ENCODE assay signal across 20 cellular contexts in the genomic region with DNA sequence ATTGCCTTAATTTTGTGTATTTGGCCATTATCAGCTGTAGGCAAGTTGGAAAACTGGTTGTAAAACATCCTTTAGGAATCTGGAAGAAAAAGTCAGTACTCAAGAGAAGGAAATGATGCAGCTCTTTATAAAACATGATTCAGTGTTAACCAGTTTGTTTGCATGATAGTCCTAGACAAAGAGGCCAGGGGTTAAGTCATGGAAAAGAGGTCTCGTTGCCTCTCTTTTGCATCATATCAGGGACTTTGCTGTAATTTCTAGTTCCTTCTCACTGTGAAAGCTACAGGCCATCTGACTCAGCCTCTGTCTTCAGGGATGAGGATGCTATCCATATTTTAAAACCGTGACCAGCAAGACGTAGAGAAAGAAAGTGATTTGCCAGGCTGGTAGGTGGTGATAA. TPM values are rescaled to one million over a fixed set of nuclear protein-coding genes. Genes with fewer than 3 reads are reported as not detected.
DNase-seq lines count a peak whose midpoint lies in the region; ATAC-seq, FAIRE-seq and TF ChIP-seq lines count a peak whose summit lies in the region.
"Had no signal": no experiment of that assay in that cellular context is flagged by ENCODE, and none has a peak within 500 bp of the region (broad histone marks: within the 10 kb centered on the region; RNA-seq: fewer than 3 reads in every experiment).

No MANE protein-coding gene starts in this region.

- TF ChIP-seq EP300 in A549 (IDR thresholded peaks at IDR 0.05) (peak in 1 of 2 experiments; percentile 70; a peak in 1 of 5 replicates), HepG2 (IDR thresholded peaks at IDR 0.05; ENCODE audit: low read depth in 2 of 2, low read length in 2 of 2) (no peak), HepG2 (CRISPR knock-in tag; IDR thresholded peaks at IDR 0.05; ENCODE audit: borderline replicate concordance) (no peak)

- CTCF ChIA-PET in A549 (lab: Yijun Ruan, JAX), result interaction anchor here (0.9 to 1.6 kb wide), 4 partner anchors 11 to 248 kb away, joined by 3 to 4 read pairs (median 4); no protein-coding TSS in a partner anchor
- CTCF ChIA-PET in HepG2 (lab: Yijun Ruan, JAX; ENCODE audit: low intra/inter-chr PET ratio, low total read pairs), result no interaction called here

- H3K79me2 ChIP-seq in HepG2 (ENCODE audit: insufficient read depth, low read length), result peaks cover 81% of the 10 kb centered on the region

- POLR2A ChIA-PET in A549 (lab: Yijun Ruan, JAX) (no interaction called here), HepG2 (lab: Yijun Ruan, JAX) (no interaction called here)

- peaks cover 96% of the 10 kb centered on the region for H3K4me1 ChIP-seq in A549
- H3K4me1 ChIP-seq in HepG2 (ENCODE audit: insufficient read depth, low read length), result peaks cover 43% of the 10 kb centered on the region

- DNase-seq in A549 (ENCODE audit: low read depth in 1 of 2, low spot score in 1 of 2), result peak in 1 of 2 experiments; percentile 57
- peak; percentile 72 for DNase-seq in GM04504 (ENCODE audit: low read depth)
- peak; percentile 60 for DNase-seq in amniotic stem cell (lab: John Stamatoyannopoulos, UW)
- DNase-seq in fibroblast of pulmonary artery (ENCODE audit: low read depth), result peak; percentile 81
- DNase-seq in erythroblast (lab: John Stamatoyannopoulos, UW), result no peak
- no peak for DNase-seq in HepG2 (ENCODE audit: low spot score)
- DNase-seq in KG1 (lab: John Stamatoyannopoulos, UW), result no peak
- DNase-seq: AML-193, DMS153, foreskin melanocyte, H9, NCI-H1694, NCI-H446 treated with DMSO at 0.1 percent for 48 hours, OCI-M1, SW 1271 had no signal

- FAIRE-seq in A549 (lab: Jason Lieb, UNC) (no peak), HepG2 (lab: Jason Lieb, UNC) (no peak)

- no peak for TF ChIP-seq POLR2A in A549 (IDR thresholded peaks at IDR 0.05; ENCODE audit: low read length)
- no peak for TF ChIP-seq POLR2A in erythroblast (IDR thresholded peaks at IDR 0.05; ENCODE audit: low read length)
- no peak for TF ChIP-seq POLR2A in HepG2 (IDR thresholded peaks at IDR 0.05; ENCODE audit: insufficient read depth in 1 of 2, low read depth in 2 of 2, low read length in 2 of 2)

- intact Hi-C loops in HepG2 (cut with micrococcal nuclease; ENCODE audit: unreplicated experiment), result no loop called here

- 0 out of 5 replicates have a peak, but pooled peaks cover 0 to 5% of the 10 kb centered on the region in 2 experiments for H3K36me3 ChIP-seq in HepG2 (replicated peaks in 1 of 2; ENCODE audit: control insufficient read depth in 1 of 2, insufficient read depth in 2 of 2, low read length in 2 of 2)
- H3K36me3 ChIP-seq: neural progenitor cell had no signal

- no peak overlapping the region for H3K9ac ChIP-seq in HepG2 (ENCODE audit: insufficient read depth, low read depth, low read length)
- H3K9ac ChIP-seq: neural progenitor cell had no signal

- H3K27ac ChIP-seq in A549 (peak overlapping the region; percentile 78 to 80), HepG2 (ENCODE audit: extremely low read length, insufficient read depth, low read length) (no peak overlapping the region)
- H3K27ac ChIP-seq: neural progenitor cell had no signal

- BruUV-seq in HepG2 (replicated peaks; lab: Mats Ljungman, UMichigan), result no TSS peak

- no peak overlapping the region for H3K4me3 ChIP-seq in A549
- no peak overlapping the region for H3K4me3 ChIP-seq in fibroblast of pulmonary artery (replicated peaks; ENCODE audit: low read depth, low read length)
- no peak overlapping the region for H3K4me3 ChIP-seq in HepG2 (replicated peaks in 1 of 3; ENCODE audit: insufficient read depth in 1 of 3, low read depth in 2 of 3, low read length in 3 of 3)
- H3K4me3 ChIP-seq: neural progenitor cell had no signal

- no peak overlapping the region for H2AFZ ChIP-seq in HepG2 (ENCODE audit: low read length)
- H2AFZ ChIP-seq: neural progenitor cell had no signal

- TF ChIP-seq RAD21 in A549 (conservative IDR thresholded peaks at IDR 0.05 in 1 of 2, IDR thresholded peaks at IDR 0.05 in 1 of 2) (no peak; a peak in 1 of 5 replicates), HepG2 (CRISPR knock-in tag; IDR thresholded peaks at IDR 0.05) (no peak)

- peak; percentile 10 to 67 for ATAC-seq in A549
- ATAC-seq in HepG2, result no peak
- ATAC-seq in HG02870 (IDR thresholded peaks at IDR 0.05; ENCODE audit: unreplicated experiment), result no peak
- ATAC-seq: sciatic nerve; stimulated activated memory B cell treated with anti-CD40 and anti-IgM and Interleukin-4, amounts not matched to agents 10 μg/mL and 1 μg/mL and 100 μg/mL, for 72 hours; WTC11 had no signal

- TF ChIP-seq CTCF in A549 (IDR thresholded peaks at IDR 0.05), result no peak
- no peak for TF ChIP-seq CTCF in fibroblast of pulmonary artery (IDR thresholded peaks at IDR 0.05; ENCODE audit: low read length, missing control alignments)
- no peak for TF ChIP-seq CTCF in HepG2 (CRISPR knock-in tag; IDR thresholded peaks at IDR 0.05)

- no peaks in the 10 kb centered on the region for H3K27me3 ChIP-seq in HepG2 (ENCODE audit: control insufficient read depth in 1 of 2, insufficient read depth in 2 of 2, low read length in 2 of 2)
- H3K27me3 ChIP-seq: neural progenitor cell had no signal

- in situ Hi-C loops in HepG2 (cut with HindIII; ENCODE audit: extremely low pct_ligation_motif_present, low pct_unique_long_range_greater_than_20kb), result no loop called here

- H3K4me2 ChIP-seq in A549 (peak overlapping the region; percentile 45), HepG2 (ENCODE audit: low read depth, low read length) (no peak overlapping the region)
- H3K4me2 ChIP-seq: neural progenitor cell had no signal

- 65% methylated on average over 3 of the region's 3 CpGs for WGBS in A549 (ENCODE audit: missing lambda C conversion rate)
- WGBS in HepG2 (ENCODE audit: low lambda C conversion rate), result 96% methylated on average over 3 of the region's 3 CpGs

- peaks cover 9% of the 10 kb centered on the region; the same call in 1 of the 2 replicates for H4K20me1 ChIP-seq in HepG2 (ENCODE audit: insufficient read depth, low read length)

- H3K9me3 ChIP-seq in A549 (no peaks in the 10 kb centered on the region), HepG2 (ENCODE audit: low read length) (no peaks in the 10 kb centered on the region)

TF ChIP-seq in A549, 52 proteins besides CTCF, POLR2A, EP300 and RAD21 (continues in another document):
- TF ChIP-seq, protein P1, sequence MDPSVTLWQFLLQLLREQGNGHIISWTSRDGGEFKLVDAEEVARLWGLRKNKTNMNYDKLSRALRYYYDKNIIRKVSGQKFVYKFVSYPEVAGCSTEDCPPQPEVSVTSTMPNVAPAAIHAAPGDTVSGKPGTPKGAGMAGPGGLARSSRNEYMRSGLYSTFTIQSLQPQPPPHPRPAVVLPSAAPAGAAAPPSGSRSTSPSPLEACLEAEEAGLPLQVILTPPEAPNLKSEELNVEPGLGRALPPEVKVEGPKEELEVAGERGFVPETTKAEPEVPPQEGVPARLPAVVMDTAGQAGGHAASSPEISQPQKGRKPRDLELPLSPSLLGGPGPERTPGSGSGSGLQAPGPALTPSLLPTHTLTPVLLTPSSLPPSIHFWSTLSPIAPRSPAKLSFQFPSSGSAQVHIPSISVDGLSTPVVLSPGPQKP (IDR thresholded peaks at IDR 0.05; ENCODE audit: low read depth, low read length), result no peak
- TF ChIP-seq FOSB (CRISPR knock-in tag; IDR thresholded peaks at IDR 0.05) (no peak), RNF2 (IDR thresholded peaks at IDR 0.05; ENCODE audit: borderline replicate concordance, low read depth) (no peak)

TF ChIP-seq in HepG2, 621 proteins besides CTCF, POLR2A, EP300 and RAD21:
- TF ChIP-seq FOXK2 (IDR thresholded peaks at IDR 0.05), result no peak
- TF ChIP-seq SNRNP70 (IDR thresholded peaks at IDR 0.05; ENCODE audit: low read depth, low read length), result no peak
- TF ChIP-seq NCOR1 (IDR thresholded peaks at IDR 0.05; ENCODE audit: borderline replicate concordance, low read length), result no peak

RNA-seq across cellular contexts. Expression of a gene that starts 38.0 kb away (rescaled TPM):
- 56.1 and 106 TPM in 2 replicates for polyA plus RNA-seq in A549 (2011; rRNA removed)
- 51.6 and 76.5 TPM in 2 replicates for polyA plus RNA-seq in A549 (2012; cell fraction: cytosol; rRNA removed)
- 147 and 167 TPM in 2 replicates for polyA plus RNA-seq in A549 (2012; cell fraction: nucleus; rRNA removed)
- polyA plus RNA-seq in A549 (2017; fragmentation: RNase III; extraction: RNeasy Plus Mini Kit Qiagen cat#74134 plus additional on column Dnase treatment), result 27.5 to 31.5 TPM (median 31.4 TPM) in 3 replicates
- 73.2 and 96.6 TPM in 2 replicates for polyA minus RNA-seq in A549 (2011; rRNA and poly(A)+ RNA removed)
- 14.8 and 16.8 TPM in 2 replicates for total RNA-seq in HepG2 (2016; rRNA removed; fragmentation: Illumina TruSeq; extraction: Trizol)
- total RNA-seq in HepG2 (2016; cell fraction: cytosol; rRNA removed; fragmentation: Illumina TruSeq; extraction: Trizol; ENCODE audit: low read depth), result 22.8 and 25.5 TPM in 2 replicates
- 15.0 and 18.3 TPM in 2 replicates for total RNA-seq in HepG2 (2016; cell fraction: insoluble cytoplasmic fraction; rRNA removed; fragmentation: Illumina TruSeq; extraction: Trizol)
- total RNA-seq in HepG2 (2016; cell fraction: membrane; rRNA removed; fragmentation: Illumina TruSeq; extraction: Trizol), result 27.5 and 27.7 TPM in 2 replicates
- total RNA-seq in HepG2 (2016; cell fraction: nucleus; rRNA removed; fragmentation: Illumina TruSeq; extraction: Trizol), result 28.5 and 41.7 TPM in 2 replicates
- 37.5 and 48.9 TPM in 2 replicates for polyA plus RNA-seq in HepG2 (2011; rRNA removed)
- 22.7 and 29.0 TPM in 2 replicates for polyA plus RNA-seq in HepG2 (2011; cell fraction: cytosol; rRNA removed)
- polyA plus RNA-seq in HepG2 (2011; cell fraction: nucleus; rRNA removed), result 178 and 216 TPM in 2 replicates
- 24.2 and 33.9 TPM in 2 replicates for polyA plus RNA-seq in HepG2 (2012)
- 23.0 and 27.5 TPM in 2 replicates for polyA plus RNA-seq in HepG2 (2016; cell fraction: cytosol; fragmentation: Illumina TruSeq; extraction: Trizol; ENCODE audit: low read depth)
- polyA plus RNA-seq in HepG2 (2016; cell fraction: insoluble cytoplasmic fraction; fragmentation: Illumina TruSeq; extraction: Trizol; ENCODE audit: low read depth), result 31.5 and 44.8 TPM in 2 replicates
- polyA plus RNA-seq in HepG2 (2016; cell fraction: membrane; fragmentation: Illumina TruSeq; extraction: Trizol; ENCODE audit: low read depth), result 52.0 and 66.4 TPM in 2 replicates
- polyA plus RNA-seq in HepG2 (2016; cell fraction: nucleus; fragmentation: Illumina TruSeq; extraction: Trizol; ENCODE audit: insufficient read depth, low read depth), result 112 and 136 TPM in 2 replicates
- 6.3 and 50.0 TPM in 2 replicates for polyA minus RNA-seq in HepG2 (2011; rRNA and poly(A)+ RNA removed; ENCODE audit: low replicate concordance)
- 39.0 and 60.4 TPM in 2 replicates for polyA minus RNA-seq in HepG2 (2011; cell fraction: cytosol; rRNA and poly(A)+ RNA removed)
- polyA minus RNA-seq in HepG2 (2011; cell fraction: nucleus; rRNA and poly(A)+ RNA removed), result 83.3 and 89.8 TPM in 2 replicates

Comparison
In these comparisons a context has a peak if more than half of its experiments do, and no peak if none do; other contexts are left out.
1. ATAC-seq: peak in A549 (2 of 2); none in HepG2 (single experiment) and HG02870 (single experiment).
2. DNase-seq: peak in GM04504 (single experiment), amniotic stem cell (single experiment) and fibroblast of pulmonary artery (single experiment); none in erythroblast (0 of 2), HepG2 (single experiment) and KG1 (single experiment).